In the genomic region with DNA sequence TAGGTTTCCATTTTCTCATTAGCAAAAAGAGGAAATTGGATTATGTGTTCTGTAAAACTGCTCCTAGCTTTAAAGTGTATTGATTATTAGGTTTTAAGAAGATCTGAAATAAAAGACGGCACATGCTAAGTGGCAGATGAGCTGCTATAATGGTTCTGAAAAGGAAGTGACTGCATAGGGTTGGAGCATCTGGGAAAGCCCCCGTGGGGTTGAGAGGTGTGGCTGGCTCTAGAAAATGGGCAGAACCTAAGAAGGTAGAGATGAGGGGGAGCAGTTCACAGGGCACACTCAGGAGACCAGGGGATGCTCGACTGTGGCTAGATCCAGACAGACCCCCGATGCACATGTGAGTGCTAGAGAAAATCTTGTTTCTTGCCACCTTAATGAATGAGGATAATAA, we compare ENCODE assay signal across 9 cellular contexts. TPM values are rescaled to one million over a fixed set of nuclear protein-coding genes. Genes with fewer than 3 reads are reported as not detected.
DNase-seq lines count a peak whose midpoint lies in the region; ATAC-seq lines count a peak whose summit lies in the region.
"Had no signal": no experiment of that assay in that cellular context is flagged by ENCODE, and none has a peak within 500 bp of the region (broad histone marks: within the 10 kb centered on the region; RNA-seq: fewer than 3 reads in every experiment).

No MANE protein-coding gene starts in this region.

- H3K9me3 ChIP-seq in Karpas-422 (ENCODE audit: low read length) = no peaks in the 10 kb centered on the region

- DNase-seq in activated CD4-positive, alpha-beta T cell treated with anti-CD3 and anti-CD28 coated beads, Interleukin-2, amount 50 U/mL, for 4 hours = peak; percentile 23 to 24
- DNase-seq in stimulated activated CD4-positive, alpha-beta T cell treated with anti-CD3 and anti-CD28 coated beads, Interleukin-2, amount 100 ng/mL, for 24 hours = peak; percentile 25 to 38
- DNase-seq in amygdala (lab: John Stamatoyannopoulos, UW) = no peak
- DNase-seq in Karpas-422 = no peak
- no peak for DNase-seq in NCI-H510A treated with DMSO at 0.1 percent for 48 hours (lab: John Stamatoyannopoulos, UW)
- no peak for DNase-seq in kidney tubule cell (ENCODE audit: low spot score)
- DNase-seq: WERI-Rb-1 had no signal

- H3K4me2 ChIP-seq in Karpas-422 (ENCODE audit: low read depth, low read length, poor library complexity, severe bottlenecking) = no peak overlapping the region

- peaks cover 32% of the 10 kb centered on the region for H3K4me1 ChIP-seq in Karpas-422 (ENCODE audit: low read length)

- no peak overlapping the region for H3K4me3 ChIP-seq in Karpas-422 (ENCODE audit: low read length)

- no peaks in the 10 kb centered on the region for H3K36me3 ChIP-seq in Karpas-422 (ENCODE audit: insufficient read depth, low read length)
- H3K36me3 ChIP-seq: WERI-Rb-1 had no signal

- no peak overlapping the region for H3K9ac ChIP-seq in Karpas-422 (ENCODE audit: low read length)

- H2AFZ ChIP-seq in Karpas-422 (ENCODE audit: low read length) = no peak overlapping the region

- H3K9me2 ChIP-seq in Karpas-422 (replicated peaks; ENCODE audit: insufficient read depth, low read length) = no peaks in the 10 kb centered on the region

- ATAC-seq in GM18907 (IDR thresholded peaks at IDR 0.05; ENCODE audit: unreplicated experiment) (peak; percentile 71), HG02885 (IDR thresholded peaks at IDR 0.05; ENCODE audit: poor library complexity, unreplicated experiment) (peak; percentile 70)

- no peaks in the 10 kb centered on the region for H4K20me1 ChIP-seq in Karpas-422 (ENCODE audit: insufficient read depth, low read depth, low read length)

- H3K27ac ChIP-seq in Karpas-422 (ENCODE audit: low read length) = no peak overlapping the region
- H3K27ac ChIP-seq: WERI-Rb-1 had no signal

- no peaks in the 10 kb centered on the region for H3K27me3 ChIP-seq in Karpas-422 (ENCODE audit: low read length)

- no peaks in the 10 kb centered on the region for H3K79me2 ChIP-seq in Karpas-422 (ENCODE audit: low read length)

RNA-seq across cellular contexts. Expression of a gene that starts 1.9 kb away (rescaled TPM):
- total RNA-seq in Karpas-422 (2014; rRNA removed; shearing (Covaris generic); ENCODE audit: low replicate concordance) = not detected in 2 replicates

Comparison
In these comparisons a context has a peak if more than half of its experiments do, and no peak if none do; other contexts are left out.
1. DNase-seq: peak in activated CD4-positive, alpha-beta T cell treated with anti-CD3 and anti-CD28 coated beads, Interleukin-2, amount 50 U/mL, for 4 hours (2 of 2) and stimulated activated CD4-positive, alpha-beta T cell treated with anti-CD3 and anti-CD28 coated beads, Interleukin-2, amount 100 ng/mL, for 24 hours (2 of 2); none in amygdala (0 of 56), Karpas-422 (single experiment), NCI-H510A treated with DMSO at 0.1 percent for 48 hours (single experiment) and kidney tubule cell (single experiment).